Comparison of ENCODE assay signal across 1 cellular context in the genomic region with DNA sequence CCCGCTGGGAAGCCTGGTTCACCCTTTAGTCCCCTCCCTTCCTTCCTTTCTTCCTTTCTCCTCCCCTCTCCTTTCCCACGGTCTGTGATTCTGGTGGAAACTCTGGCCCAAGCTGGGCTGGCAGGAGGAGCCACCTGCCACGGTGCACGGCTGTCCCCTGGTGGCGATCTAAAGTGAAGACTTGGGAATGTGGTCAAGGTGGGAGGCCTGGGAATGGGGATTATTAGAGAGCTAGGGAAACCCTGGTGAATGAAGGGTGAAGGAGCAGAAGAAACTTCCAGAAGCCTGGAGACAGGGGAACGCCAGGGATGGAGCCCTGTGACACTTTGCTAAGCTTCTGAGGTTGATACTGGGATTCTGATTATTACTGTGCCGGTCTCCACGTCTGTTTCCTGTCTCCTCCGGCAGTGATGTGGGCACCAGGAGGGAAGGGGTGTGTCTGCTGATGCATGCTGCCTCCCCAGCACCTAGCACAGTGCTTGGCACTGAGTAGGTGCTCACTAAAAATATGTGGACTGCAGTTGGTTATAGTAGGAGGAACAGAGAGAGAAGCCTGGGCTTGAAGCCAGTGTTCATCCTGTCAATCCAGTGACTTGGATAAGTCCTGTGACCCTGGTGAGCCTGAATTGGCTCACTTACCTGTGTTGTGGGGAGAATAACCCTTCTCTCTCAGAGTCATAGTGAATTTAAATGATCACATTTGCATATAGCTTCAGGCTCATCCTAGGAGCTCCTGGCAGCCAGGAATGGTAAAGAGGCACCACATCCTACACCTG.
TF ChIP-seq lines count a peak whose summit lies in the region.

No MANE protein-coding gene starts in this region.

TF ChIP-seq in GM23338, 12 proteins besides CTCF, POLR2A, EP300 and RAD21 (continued from another document):
- TF ChIP-seq, protein P1, sequence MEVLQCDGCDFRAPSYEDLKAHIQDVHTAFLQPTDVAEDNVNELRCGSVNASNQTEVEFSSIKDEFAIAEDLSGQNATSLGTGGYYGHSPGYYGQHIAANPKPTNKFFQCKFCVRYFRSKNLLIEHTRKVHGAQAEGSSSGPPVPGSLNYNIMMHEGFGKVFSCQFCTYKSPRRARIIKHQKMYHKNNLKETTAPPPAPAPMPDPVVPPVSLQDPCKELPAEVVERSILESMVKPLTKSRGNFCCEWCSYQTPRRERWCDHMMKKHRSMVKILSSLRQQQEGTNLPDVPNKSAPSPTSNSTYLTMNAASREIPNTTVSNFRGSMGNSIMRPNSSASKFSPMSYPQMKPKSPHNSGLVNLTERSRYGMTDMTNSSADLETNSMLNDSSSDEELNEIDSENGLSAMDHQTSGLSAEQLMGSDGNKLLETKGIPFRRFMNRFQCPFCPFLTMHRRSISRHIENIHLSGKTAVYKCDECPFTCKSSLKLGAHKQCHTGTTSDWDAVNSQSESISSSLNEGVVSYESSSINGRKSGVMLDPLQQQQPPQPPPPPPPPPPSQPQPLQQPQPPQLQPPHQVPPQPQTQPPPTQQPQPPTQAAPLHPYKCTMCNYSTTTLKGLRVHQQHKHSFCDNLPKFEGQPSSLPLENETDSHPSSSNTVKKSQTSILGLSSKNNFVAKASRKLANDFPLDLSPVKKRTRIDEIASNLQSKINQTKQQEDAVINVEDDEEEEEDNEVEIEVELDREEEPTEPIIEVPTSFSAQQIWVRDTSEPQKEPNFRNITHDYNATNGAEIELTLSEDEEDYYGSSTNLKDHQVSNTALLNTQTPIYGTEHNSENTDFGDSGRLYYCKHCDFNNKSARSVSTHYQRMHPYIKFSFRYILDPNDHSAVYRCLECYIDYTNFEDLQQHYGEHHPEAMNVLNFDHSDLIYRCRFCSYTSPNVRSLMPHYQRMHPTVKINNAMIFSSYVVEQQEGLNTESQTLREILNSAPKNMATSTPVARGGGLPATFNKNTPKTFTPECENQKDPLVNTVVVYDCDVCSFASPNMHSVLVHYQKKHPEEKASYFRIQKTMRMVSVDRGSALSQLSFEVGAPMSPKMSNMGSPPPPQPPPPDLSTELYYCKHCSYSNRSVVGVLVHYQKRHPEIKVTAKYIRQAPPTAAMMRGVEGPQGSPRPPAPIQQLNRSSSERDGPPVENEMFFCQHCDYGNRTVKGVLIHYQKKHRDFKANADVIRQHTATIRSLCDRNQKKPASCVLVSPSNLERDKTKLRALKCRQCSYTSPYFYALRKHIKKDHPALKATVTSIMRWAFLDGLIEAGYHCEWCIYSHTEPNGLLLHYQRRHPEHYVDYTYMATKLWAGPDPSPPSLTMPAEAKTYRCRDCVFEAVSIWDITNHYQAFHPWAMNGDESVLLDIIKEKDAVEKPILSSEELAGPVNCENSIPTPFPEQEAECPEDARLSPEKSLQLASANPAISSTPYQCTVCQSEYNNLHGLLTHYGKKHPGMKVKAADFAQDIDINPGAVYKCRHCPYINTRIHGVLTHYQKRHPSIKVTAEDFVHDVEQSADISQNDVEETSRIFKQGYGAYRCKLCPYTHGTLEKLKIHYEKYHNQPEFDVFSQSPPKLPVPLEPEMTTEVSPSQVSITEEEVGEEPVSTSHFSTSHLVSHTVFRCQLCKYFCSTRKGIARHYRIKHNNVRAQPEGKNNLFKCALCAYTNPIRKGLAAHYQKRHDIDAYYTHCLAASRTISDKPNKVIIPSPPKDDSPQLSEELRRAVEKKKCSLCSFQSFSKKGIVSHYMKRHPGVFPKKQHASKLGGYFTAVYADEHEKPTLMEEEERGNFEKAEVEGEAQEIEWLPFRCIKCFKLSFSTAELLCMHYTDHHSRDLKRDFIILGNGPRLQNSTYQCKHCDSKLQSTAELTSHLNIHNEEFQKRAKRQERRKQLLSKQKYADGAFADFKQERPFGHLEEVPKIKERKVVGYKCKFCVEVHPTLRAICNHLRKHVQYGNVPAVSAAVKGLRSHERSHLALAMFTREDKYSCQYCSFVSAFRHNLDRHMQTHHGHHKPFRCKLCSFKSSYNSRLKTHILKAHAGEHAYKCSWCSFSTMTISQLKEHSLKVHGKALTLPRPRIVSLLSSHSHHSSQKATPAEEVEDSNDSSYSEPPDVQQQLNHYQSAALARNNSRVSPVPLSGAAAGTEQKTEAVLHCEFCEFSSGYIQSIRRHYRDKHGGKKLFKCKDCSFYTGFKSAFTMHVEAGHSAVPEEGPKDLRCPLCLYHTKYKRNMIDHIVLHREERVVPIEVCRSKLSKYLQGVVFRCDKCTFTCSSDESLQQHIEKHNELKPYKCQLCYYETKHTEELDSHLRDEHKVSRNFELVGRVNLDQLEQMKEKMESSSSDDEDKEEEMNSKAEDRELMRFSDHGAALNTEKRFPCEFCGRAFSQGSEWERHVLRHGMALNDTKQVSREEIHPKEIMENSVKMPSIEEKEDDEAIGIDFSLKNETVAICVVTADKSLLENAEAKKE (CRISPR knock-in tag; IDR thresholded peaks at IDR 0.05), result no peak
- TF ChIP-seq STAT1 (IDR thresholded peaks at IDR 0.05; ENCODE audit: unreplicated experiment) (no peak), EZH2 (IDR thresholded peaks at IDR 0.05; ENCODE audit: low read depth, unreplicated experiment) (no peak), POLR2AphosphoS5 (IDR thresholded peaks at IDR 0.05; ENCODE audit: low read depth) (no peak), EZH2phosphoT487 (IDR thresholded peaks at IDR 0.05; ENCODE audit: unreplicated experiment) (no peak), NANOG (IDR thresholded peaks at IDR 0.05; ENCODE audit: borderline replicate concordance) (no peak)
